1 cellular context compared by ENCODE assay signal in the genomic region with DNA sequence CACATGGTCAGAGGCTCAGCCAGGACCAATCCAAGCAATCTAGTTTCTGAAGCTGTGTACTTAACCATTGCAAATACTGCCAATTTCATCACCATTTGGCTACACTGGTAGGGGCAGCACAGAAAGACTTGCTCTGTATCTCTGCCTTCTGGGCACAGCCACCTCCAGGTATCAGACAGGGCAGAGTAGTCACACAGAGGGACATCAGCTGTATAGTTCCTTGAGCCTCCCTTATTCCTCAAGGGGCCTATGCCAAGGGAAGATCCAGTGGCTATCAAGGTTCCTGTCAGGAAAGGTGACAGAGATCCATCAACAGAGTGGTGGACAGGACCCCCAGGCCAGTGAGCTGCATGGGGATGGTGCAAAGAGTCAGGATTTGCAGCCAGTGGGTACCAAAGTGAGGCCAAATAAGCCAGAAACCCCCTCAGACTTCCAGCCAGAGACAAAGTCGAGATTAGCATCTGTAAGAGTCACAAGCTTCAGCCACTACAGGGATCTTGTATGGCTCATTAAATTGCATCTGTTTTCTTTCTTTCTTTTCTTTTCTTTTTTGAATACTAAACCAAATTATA.
A peak's percentile ranks its signal among the peaks of the same experiment; 100 is the strongest.
TF ChIP-seq lines count a peak whose summit lies in the region.

No MANE protein-coding gene starts in this region.

TF ChIP-seq in H1, 55 proteins besides CTCF, POLR2A, EP300 and RAD21 (continued from another document):
- TF ChIP-seq, protein P1, sequence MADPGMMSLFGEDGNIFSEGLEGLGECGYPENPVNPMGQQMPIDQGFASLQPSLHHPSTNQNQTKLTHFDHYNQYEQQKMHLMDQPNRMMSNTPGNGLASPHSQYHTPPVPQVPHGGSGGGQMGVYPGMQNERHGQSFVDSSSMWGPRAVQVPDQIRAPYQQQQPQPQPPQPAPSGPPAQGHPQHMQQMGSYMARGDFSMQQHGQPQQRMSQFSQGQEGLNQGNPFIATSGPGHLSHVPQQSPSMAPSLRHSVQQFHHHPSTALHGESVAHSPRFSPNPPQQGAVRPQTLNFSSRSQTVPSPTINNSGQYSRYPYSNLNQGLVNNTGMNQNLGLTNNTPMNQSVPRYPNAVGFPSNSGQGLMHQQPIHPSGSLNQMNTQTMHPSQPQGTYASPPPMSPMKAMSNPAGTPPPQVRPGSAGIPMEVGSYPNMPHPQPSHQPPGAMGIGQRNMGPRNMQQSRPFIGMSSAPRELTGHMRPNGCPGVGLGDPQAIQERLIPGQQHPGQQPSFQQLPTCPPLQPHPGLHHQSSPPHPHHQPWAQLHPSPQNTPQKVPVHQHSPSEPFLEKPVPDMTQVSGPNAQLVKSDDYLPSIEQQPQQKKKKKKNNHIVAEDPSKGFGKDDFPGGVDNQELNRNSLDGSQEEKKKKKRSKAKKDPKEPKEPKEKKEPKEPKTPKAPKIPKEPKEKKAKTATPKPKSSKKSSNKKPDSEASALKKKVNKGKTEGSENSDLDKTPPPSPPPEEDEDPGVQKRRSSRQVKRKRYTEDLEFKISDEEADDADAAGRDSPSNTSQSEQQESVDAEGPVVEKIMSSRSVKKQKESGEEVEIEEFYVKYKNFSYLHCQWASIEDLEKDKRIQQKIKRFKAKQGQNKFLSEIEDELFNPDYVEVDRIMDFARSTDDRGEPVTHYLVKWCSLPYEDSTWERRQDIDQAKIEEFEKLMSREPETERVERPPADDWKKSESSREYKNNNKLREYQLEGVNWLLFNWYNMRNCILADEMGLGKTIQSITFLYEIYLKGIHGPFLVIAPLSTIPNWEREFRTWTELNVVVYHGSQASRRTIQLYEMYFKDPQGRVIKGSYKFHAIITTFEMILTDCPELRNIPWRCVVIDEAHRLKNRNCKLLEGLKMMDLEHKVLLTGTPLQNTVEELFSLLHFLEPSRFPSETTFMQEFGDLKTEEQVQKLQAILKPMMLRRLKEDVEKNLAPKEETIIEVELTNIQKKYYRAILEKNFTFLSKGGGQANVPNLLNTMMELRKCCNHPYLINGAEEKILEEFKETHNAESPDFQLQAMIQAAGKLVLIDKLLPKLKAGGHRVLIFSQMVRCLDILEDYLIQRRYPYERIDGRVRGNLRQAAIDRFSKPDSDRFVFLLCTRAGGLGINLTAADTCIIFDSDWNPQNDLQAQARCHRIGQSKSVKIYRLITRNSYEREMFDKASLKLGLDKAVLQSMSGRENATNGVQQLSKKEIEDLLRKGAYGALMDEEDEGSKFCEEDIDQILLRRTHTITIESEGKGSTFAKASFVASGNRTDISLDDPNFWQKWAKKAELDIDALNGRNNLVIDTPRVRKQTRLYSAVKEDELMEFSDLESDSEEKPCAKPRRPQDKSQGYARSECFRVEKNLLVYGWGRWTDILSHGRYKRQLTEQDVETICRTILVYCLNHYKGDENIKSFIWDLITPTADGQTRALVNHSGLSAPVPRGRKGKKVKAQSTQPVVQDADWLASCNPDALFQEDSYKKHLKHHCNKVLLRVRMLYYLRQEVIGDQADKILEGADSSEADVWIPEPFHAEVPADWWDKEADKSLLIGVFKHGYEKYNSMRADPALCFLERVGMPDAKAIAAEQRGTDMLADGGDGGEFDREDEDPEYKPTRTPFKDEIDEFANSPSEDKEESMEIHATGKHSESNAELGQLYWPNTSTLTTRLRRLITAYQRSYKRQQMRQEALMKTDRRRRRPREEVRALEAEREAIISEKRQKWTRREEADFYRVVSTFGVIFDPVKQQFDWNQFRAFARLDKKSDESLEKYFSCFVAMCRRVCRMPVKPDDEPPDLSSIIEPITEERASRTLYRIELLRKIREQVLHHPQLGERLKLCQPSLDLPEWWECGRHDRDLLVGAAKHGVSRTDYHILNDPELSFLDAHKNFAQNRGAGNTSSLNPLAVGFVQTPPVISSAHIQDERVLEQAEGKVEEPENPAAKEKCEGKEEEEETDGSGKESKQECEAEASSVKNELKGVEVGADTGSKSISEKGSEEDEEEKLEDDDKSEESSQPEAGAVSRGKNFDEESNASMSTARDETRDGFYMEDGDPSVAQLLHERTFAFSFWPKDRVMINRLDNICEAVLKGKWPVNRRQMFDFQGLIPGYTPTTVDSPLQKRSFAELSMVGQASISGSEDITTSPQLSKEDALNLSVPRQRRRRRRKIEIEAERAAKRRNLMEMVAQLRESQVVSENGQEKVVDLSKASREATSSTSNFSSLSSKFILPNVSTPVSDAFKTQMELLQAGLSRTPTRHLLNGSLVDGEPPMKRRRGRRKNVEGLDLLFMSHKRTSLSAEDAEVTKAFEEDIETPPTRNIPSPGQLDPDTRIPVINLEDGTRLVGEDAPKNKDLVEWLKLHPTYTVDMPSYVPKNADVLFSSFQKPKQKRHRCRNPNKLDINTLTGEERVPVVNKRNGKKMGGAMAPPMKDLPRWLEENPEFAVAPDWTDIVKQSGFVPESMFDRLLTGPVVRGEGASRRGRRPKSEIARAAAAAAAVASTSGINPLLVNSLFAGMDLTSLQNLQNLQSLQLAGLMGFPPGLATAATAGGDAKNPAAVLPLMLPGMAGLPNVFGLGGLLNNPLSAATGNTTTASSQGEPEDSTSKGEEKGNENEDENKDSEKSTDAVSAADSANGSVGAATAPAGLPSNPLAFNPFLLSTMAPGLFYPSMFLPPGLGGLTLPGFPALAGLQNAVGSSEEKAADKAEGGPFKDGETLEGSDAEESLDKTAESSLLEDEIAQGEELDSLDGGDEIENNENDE (IDR thresholded peaks at IDR 0.05; ENCODE audit: insufficient replicate concordance, low read length): no peak
- TF ChIP-seq, protein P2, sequence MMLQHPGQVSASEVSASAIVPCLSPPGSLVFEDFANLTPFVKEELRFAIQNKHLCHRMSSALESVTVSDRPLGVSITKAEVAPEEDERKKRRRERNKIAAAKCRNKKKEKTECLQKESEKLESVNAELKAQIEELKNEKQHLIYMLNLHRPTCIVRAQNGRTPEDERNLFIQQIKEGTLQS (IDR thresholded peaks at IDR 0.05; ENCODE audit: insufficient read depth, low read depth, low read length): no peak
- TF ChIP-seq RBBP5 (IDR thresholded peaks at IDR 0.05; ENCODE audit: borderline replicate concordance, low read depth, low read length) (no peak), NANOG (IDR thresholded peaks at IDR 0.05; ENCODE audit: insufficient read depth, low read depth, low read length, poor library complexity, severe bottlenecking) (peak; percentile 21), TBP (IDR thresholded peaks at IDR 0.05; ENCODE audit: low read depth, low read length) (no peak)
